In the genomic region with DNA sequence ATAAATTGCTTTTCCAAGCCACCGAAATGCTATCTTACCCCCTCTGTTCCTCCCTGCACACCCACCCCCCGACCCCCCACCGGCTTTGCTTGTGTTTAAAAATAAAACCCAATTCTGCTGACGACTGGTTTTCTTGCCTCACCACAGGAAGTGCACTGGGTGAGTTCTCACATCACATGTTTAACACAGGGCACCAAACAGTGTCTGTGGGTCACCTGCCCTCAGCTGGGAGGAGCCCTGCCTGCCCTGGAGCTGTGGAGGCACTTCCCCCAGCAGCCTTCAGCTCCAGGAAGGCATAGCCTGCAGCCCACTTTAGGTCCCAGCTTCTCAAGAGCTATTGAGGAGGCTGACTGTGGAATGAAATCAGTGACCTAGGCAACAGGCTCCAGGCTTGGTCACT, we compare ENCODE assay signal across 7 cellular contexts. TPM values are rescaled to one million over a fixed set of nuclear protein-coding genes. Genes with fewer than 3 reads are reported as not detected.
DNase-seq lines count a peak whose midpoint lies in the region; ATAC-seq lines count a peak whose summit lies in the region.

No MANE protein-coding gene starts in this region.

- H3K36me3 Mint-ChIP-seq in activated CD4-positive, alpha-beta T cell treated with anti-CD3 and anti-CD28 coated beads, Interleukin-2, amount 10 ng/mL, durations not matched to agents 24 days and 14 days (ENCODE audit: low read depth) = no peaks in the 10 kb centered on the region
- H3K36me3 Mint-ChIP-seq in naive thymus-derived CD8-positive, alpha-beta T cell = no peaks in the 10 kb centered on the region

- H3K9me3 Mint-ChIP-seq in activated CD4-positive, alpha-beta T cell treated with anti-CD3 and anti-CD28 coated beads, Interleukin-2, amount 10 ng/mL, durations not matched to agents 24 days and 14 days = no peaks in the 10 kb centered on the region
- no peaks in the 10 kb centered on the region for H3K9me3 Mint-ChIP-seq in naive thymus-derived CD8-positive, alpha-beta T cell

- H3K27ac Mint-ChIP-seq in activated CD4-positive, alpha-beta T cell treated with anti-CD3 and anti-CD28 coated beads, Interleukin-2, amount 10 ng/mL, durations not matched to agents 24 days and 14 days = no peak overlapping the region
- H3K27ac Mint-ChIP-seq in naive thymus-derived CD8-positive, alpha-beta T cell = peak overlapping the region in 6 of 10 donors; percentile 26 to 70 (median 52)

- POLR2A ChIA-PET in naive thymus-derived CD8-positive, alpha-beta T cell (lab: Charles Lee) = interaction anchor here (0.7 to 1.5 kb wide), 3 partner anchors 20 to 159 kb away, joined by 3 to 6 read pairs (median 3); partner anchors contain the start of gene ZBTB33

- peak; percentile 58 for DNase-seq in HK-2 (ENCODE audit: unreplicated experiment)
- DNase-seq in activated CD4-positive, alpha-beta T cell treated with anti-CD3 and anti-CD28 coated beads, Interleukin-2, amount 10 ng/mL, durations not matched to agents 24 days and 14 days = peak; percentile 76
- DNase-seq in naive thymus-derived CD8-positive, alpha-beta T cell = peak in 5 of 10 donors; percentile 1 to 65 (median 37)
- no peak for DNase-seq in dedifferentiated amniotic fluid mesenchymal stem cell (ENCODE audit: extremely low spot score)
- DNase-seq in SIG-M5 (lab: John Stamatoyannopoulos, UW) = no peak

- peaks cover 6% of the 10 kb centered on the region for H3K27me3 Mint-ChIP-seq in activated CD4-positive, alpha-beta T cell treated with anti-CD3 and anti-CD28 coated beads, Interleukin-2, amount 10 ng/mL, durations not matched to agents 24 days and 14 days
- H3K27me3 Mint-ChIP-seq in naive thymus-derived CD8-positive, alpha-beta T cell = peaks cover 0 to 12% (median 0%) of the 10 kb centered on the region in 5 donors

- peak overlapping the region; percentile 36 for H3K4me3 Mint-ChIP-seq in activated CD4-positive, alpha-beta T cell treated with anti-CD3 and anti-CD28 coated beads, Interleukin-2, amount 10 ng/mL, durations not matched to agents 24 days and 14 days
- H3K4me3 Mint-ChIP-seq in naive thymus-derived CD8-positive, alpha-beta T cell = peak overlapping the region in 9 of 10 donors; percentile 1 to 73 (median 19)

- ATAC-seq in GM18511 (IDR thresholded peaks at IDR 0.05; ENCODE audit: unreplicated experiment) = peak; percentile 93
- ATAC-seq in GM21529 (IDR thresholded peaks at IDR 0.05; ENCODE audit: unreplicated experiment) = peak; percentile 94
- peak; percentile 75 to 94 for ATAC-seq in naive thymus-derived CD8-positive, alpha-beta T cell

- intact Hi-C loops in activated CD4-positive, alpha-beta T cell treated with anti-CD3 and anti-CD28 coated beads, Interleukin-2, amount 10 ng/mL, durations not matched to agents 24 days and 14 days (cut with micrococcal nuclease) = no loop called here

- peaks cover 22% of the 10 kb centered on the region for H3K4me1 Mint-ChIP-seq in activated CD4-positive, alpha-beta T cell treated with anti-CD3 and anti-CD28 coated beads, Interleukin-2, amount 10 ng/mL, durations not matched to agents 24 days and 14 days
- peaks cover 3 to 31% (median 14%) of the 10 kb centered on the region in 4 donors for H3K4me1 Mint-ChIP-seq in naive thymus-derived CD8-positive, alpha-beta T cell

RNA-seq across cellular contexts. Expression of gene TMEM255A, which starts 8.8 kb away (rescaled TPM):
- total RNA-seq in activated CD4-positive, alpha-beta T cell treated with anti-CD3 and anti-CD28 coated beads, Interleukin-2, amount 10 ng/mL, durations not matched to agents 24 days and 14 days = not detected in 2 replicates
- total RNA-seq in naive thymus-derived CD8-positive, alpha-beta T cell = under 1 TPM in 1 of 2 experiments, not detected in 1; 0.23 TPM
- polyA plus RNA-seq in naive thymus-derived CD8-positive, alpha-beta T cell = under 1 TPM in 2 of 3 donors, not detected in 1; 0.73 to 0.95 TPM

RNA-seq across cellular contexts. Expression of gene ZBTB33, which starts 51.8 kb away (rescaled TPM):
- total RNA-seq in activated CD4-positive, alpha-beta T cell treated with anti-CD3 and anti-CD28 coated beads, Interleukin-2, amount 10 ng/mL, durations not matched to agents 24 days and 14 days = 14.4 and 14.6 TPM in 2 replicates
- total RNA-seq in naive thymus-derived CD8-positive, alpha-beta T cell = 10 to 100 TPM; 32.4 to 34.4 TPM
- 10 to 100 TPM in 2 of 3 donors, 1 to 10 TPM in 1; 9.6 to 14.3 (median 13.6) TPM for polyA plus RNA-seq in naive thymus-derived CD8-positive, alpha-beta T cell

RNA-seq across cellular contexts. Expression of gene ATP1B4, which starts 59.5 kb away (rescaled TPM):
- total RNA-seq in activated CD4-positive, alpha-beta T cell treated with anti-CD3 and anti-CD28 coated beads, Interleukin-2, amount 10 ng/mL, durations not matched to agents 24 days and 14 days = not detected in 2 replicates
- not detected for total RNA-seq in naive thymus-derived CD8-positive, alpha-beta T cell
- not detected for polyA plus RNA-seq in naive thymus-derived CD8-positive, alpha-beta T cell

Comparison
In these comparisons a context has a peak if more than half of its experiments do, and no peak if none do; other contexts are left out.
1. DNase-seq: peak in HK-2 (single experiment) and activated CD4-positive, alpha-beta T cell treated with anti-CD3 and anti-CD28 coated beads, Interleukin-2, amount 10 ng/mL, durations not matched to agents 24 days and 14 days (single experiment); none in dedifferentiated amniotic fluid mesenchymal stem cell (single experiment) and SIG-M5 (single experiment).
2. Peak in every context shown above with its lines, with median percentiles within 50 percentile points of each other: ATAC-seq.